In the genomic region with DNA sequence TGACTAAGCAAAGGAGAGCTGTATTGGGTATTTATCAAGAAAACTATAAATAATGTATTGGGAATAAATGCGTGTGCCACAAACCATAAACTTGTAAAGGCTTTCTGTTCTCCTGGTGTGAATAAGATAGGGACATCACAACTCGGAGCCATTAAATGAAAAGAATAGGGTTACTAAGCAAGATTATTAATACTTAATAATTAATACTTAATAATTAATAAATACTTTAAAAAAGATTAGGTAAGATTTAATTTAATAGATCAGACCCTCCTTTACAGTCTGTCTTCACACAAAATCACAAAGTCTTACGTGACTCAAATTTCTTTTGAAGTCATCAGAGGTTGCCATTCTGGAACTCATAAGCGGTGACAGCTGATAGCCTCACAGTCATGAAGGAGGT, we compare ENCODE assay signal across 29 cellular contexts.
"Had no signal": no experiment of that assay in that cellular context is flagged by ENCODE, and none has a peak within 500 bp of the region (broad histone marks: within the 10 kb centered on the region; RNA-seq: fewer than 3 reads in every experiment).

No MANE protein-coding gene starts in this region.

- DNase-seq: stimulated activated CD4-positive, alpha-beta T cell treated with anti-CD3 and anti-CD28 coated beads, Interleukin-2, amount 100 ng/mL, for 48 hours; stimulated activated CD4-positive, alpha-beta T cell treated with anti-CD3 and anti-CD28 coated beads, Interleukin-4, amount 100 ng/mL, for 1 hour; stimulated activated CD4-positive, alpha-beta T cell treated with anti-CD3 and anti-CD28 coated beads, Interleukin-4, amount 100 ng/mL, for 24 hours; stimulated activated CD4-positive, alpha-beta T cell treated with anti-CD3 and anti-CD28 coated beads, Interleukin-4, amount 100 ng/mL, for 4 hours; stimulated activated CD8-positive, alpha-beta memory T cell treated with anti-CD3 and anti-CD28 coated beads, Interleukin-4, amount 100 ng/mL, for 48 hours; stimulated activated naive B cell treated with anti-CD40 and anti-IgM and Interleukin-4, amounts not matched to agents 10 μg/mL and 1 μg/mL and 100 μg/mL, for 72 hours; stimulated activated naive CD4-positive, alpha-beta T cell; stimulated activated naive CD4-positive, alpha-beta T cell treated with Interleukin-2 at 50 U/mL for 16 hours; stimulated activated naive CD8-positive, alpha-beta T cell treated with anti-CD3 and anti-CD28 coated beads, Interleukin-15, amount 100 ng/mL, for 72 hours; stimulated activated naive CD8-positive, alpha-beta T cell treated with anti-CD3 and anti-CD28 coated beads, Interleukin-15, Interleukin-2, amounts not matched to agents 100 U/mL and 50 U/mL, for 24 hours; stomach; substantia nigra; testis; thyroid gland; tibial artery; transverse colon; trophoblast cell; upper lobe of left lung; upper lobe of right lung; uterus had no signal

- H3K27me3 ChIP-seq: stomach, suprapubic skin, testis, thyroid gland, tibial artery, tibial nerve, transverse colon, upper lobe of left lung, upper lobe of right lung, uterus, vagina had no signal

- H3K27ac ChIP-seq: stomach, suprapubic skin, testis, thoracic aorta, thyroid gland, tibial artery, tibial nerve, transverse colon, upper lobe of left lung, upper lobe of right lung, uterus, vagina had no signal

- H3K36me3 Mint-ChIP-seq: stimulated activated effector memory CD8-positive, alpha-beta T cell treated with anti-CD3 and anti-CD28 coated beads, Interleukin-12 subunit alpha, Interleukin-12 subunit beta, amount 100 ng/mL, for 72 hours; stimulated activated memory B cell treated with anti-CD40 and anti-IgM and Interleukin-4, amounts not matched to agents 10 μg/mL and 1 μg/mL and 100 μg/mL, for 72 hours; stimulated activated naive B cell treated with anti-CD40 and anti-IgM and Interleukin-4, amounts not matched to agents 10 μg/mL and 1 μg/mL and 100 μg/mL, for 72 hours; type B pancreatic cell had no signal

- H3K9me3 ChIP-seq: suprapubic skin, testis, thoracic aorta, thyroid gland, tibial artery, transverse colon, upper lobe of left lung, upper lobe of right lung, uterus, vagina had no signal

- H3K4me1 Mint-ChIP-seq: stimulated activated effector memory CD8-positive, alpha-beta T cell treated with anti-CD3 and anti-CD28 coated beads, Interleukin-12 subunit alpha, Interleukin-12 subunit beta, amount 100 ng/mL, for 72 hours; stimulated activated memory B cell treated with anti-CD40 and anti-IgM and Interleukin-4, amounts not matched to agents 10 μg/mL and 1 μg/mL and 100 μg/mL, for 72 hours; stimulated activated naive B cell treated with anti-CD40 and anti-IgM and Interleukin-4, amounts not matched to agents 10 μg/mL and 1 μg/mL and 100 μg/mL, for 72 hours; stimulated activated naive CD8-positive, alpha-beta T cell treated with anti-CD3 and anti-CD28 coated beads, Interleukin-15, amount 100 ng/mL, for 72 hours had no signal

- H3K27ac Mint-ChIP-seq: stimulated activated effector memory CD8-positive, alpha-beta T cell treated with anti-CD3 and anti-CD28 coated beads, Interleukin-12 subunit alpha, Interleukin-12 subunit beta, amount 100 ng/mL, for 72 hours; stimulated activated memory B cell treated with anti-CD40 and anti-IgM and Interleukin-4, amounts not matched to agents 10 μg/mL and 1 μg/mL and 100 μg/mL, for 72 hours; stimulated activated naive B cell treated with anti-CD40 and anti-IgM and Interleukin-4, amounts not matched to agents 10 μg/mL and 1 μg/mL and 100 μg/mL, for 72 hours; stimulated activated naive CD8-positive, alpha-beta T cell treated with anti-CD3 and anti-CD28 coated beads, Interleukin-15, amount 100 ng/mL, for 72 hours; stimulated activated naive CD8-positive, alpha-beta T cell treated with anti-CD3 and anti-CD28 coated beads, Interleukin-15, Interleukin-2, amounts not matched to agents 100 ng/mL and 50 ng/mL, for 24 hours; type B pancreatic cell had no signal

- ATAC-seq: stimulated activated effector memory CD8-positive, alpha-beta T cell treated with anti-CD3 and anti-CD28 coated beads, Interleukin-12 subunit alpha, Interleukin-12 subunit beta, amount 100 ng/mL, for 72 hours; stimulated activated memory B cell treated with anti-CD40 and anti-IgM and Interleukin-4, amounts not matched to agents 10 μg/mL and 1 μg/mL and 100 μg/mL, for 72 hours; stimulated activated naive B cell treated with anti-CD40 and anti-IgM and Interleukin-4, amounts not matched to agents 10 μg/mL and 1 μg/mL and 100 μg/mL, for 72 hours; stimulated activated naive CD8-positive, alpha-beta T cell treated with anti-CD3 and anti-CD28 coated beads, Interleukin-15, amount 100 ng/mL, for 72 hours; stimulated activated naive CD8-positive, alpha-beta T cell treated with anti-CD3 and anti-CD28 coated beads, Interleukin-15, Interleukin-2, amounts not matched to agents 100 U/mL and 50 U/mL, for 24 hours; upper lobe of right lung had no signal

- FAIRE-seq: urothelium cell line had no signal

- H3K4me3 Mint-ChIP-seq: stimulated activated effector memory CD8-positive, alpha-beta T cell treated with anti-CD3 and anti-CD28 coated beads, Interleukin-12 subunit alpha, Interleukin-12 subunit beta, amount 100 ng/mL, for 72 hours; stimulated activated memory B cell treated with anti-CD40 and anti-IgM and Interleukin-4, amounts not matched to agents 10 μg/mL and 1 μg/mL and 100 μg/mL, for 72 hours; stimulated activated naive B cell treated with anti-CD40 and anti-IgM and Interleukin-4, amounts not matched to agents 10 μg/mL and 1 μg/mL and 100 μg/mL, for 72 hours; stimulated activated naive CD8-positive, alpha-beta T cell treated with anti-CD3 and anti-CD28 coated beads, Interleukin-15, amount 100 ng/mL, for 72 hours; stimulated activated naive CD8-positive, alpha-beta T cell treated with anti-CD3 and anti-CD28 coated beads, Interleukin-15, Interleukin-2, amounts not matched to agents 100 ng/mL and 50 ng/mL, for 24 hours; type B pancreatic cell had no signal

- H3K36me3 ChIP-seq: stomach, suprapubic skin, thoracic aorta, thyroid gland, tibial artery, tibial nerve, transverse colon, upper lobe of left lung, upper lobe of right lung, uterus, vagina had no signal

- H3K4me1 ChIP-seq: stomach, suprapubic skin, testis, thyroid gland, tibial artery, tibial nerve, transverse colon, upper lobe of left lung, upper lobe of right lung, uterus, vagina had no signal

- H3K27me3 Mint-ChIP-seq: stimulated activated memory B cell treated with anti-CD40 and anti-IgM and Interleukin-4, amounts not matched to agents 10 μg/mL and 1 μg/mL and 100 μg/mL, for 72 hours; stimulated activated naive B cell treated with anti-CD40 and anti-IgM and Interleukin-4, amounts not matched to agents 10 μg/mL and 1 μg/mL and 100 μg/mL, for 72 hours; stimulated activated naive CD8-positive, alpha-beta T cell treated with anti-CD3 and anti-CD28 coated beads, Interleukin-15, amount 100 ng/mL, for 72 hours; stimulated activated naive CD8-positive, alpha-beta T cell treated with anti-CD3 and anti-CD28 coated beads, Interleukin-15, Interleukin-2, amounts not matched to agents 100 ng/mL and 50 ng/mL, for 24 hours; type B pancreatic cell had no signal

- H3K4me3 ChIP-seq: stomach, suprapubic skin, testis, thoracic aorta, thyroid gland, tibial artery, tibial nerve, transverse colon, upper lobe of left lung, upper lobe of right lung, uterus, vagina had no signal
